8 cellular contexts compared by ENCODE assay signal in the genomic region with DNA sequence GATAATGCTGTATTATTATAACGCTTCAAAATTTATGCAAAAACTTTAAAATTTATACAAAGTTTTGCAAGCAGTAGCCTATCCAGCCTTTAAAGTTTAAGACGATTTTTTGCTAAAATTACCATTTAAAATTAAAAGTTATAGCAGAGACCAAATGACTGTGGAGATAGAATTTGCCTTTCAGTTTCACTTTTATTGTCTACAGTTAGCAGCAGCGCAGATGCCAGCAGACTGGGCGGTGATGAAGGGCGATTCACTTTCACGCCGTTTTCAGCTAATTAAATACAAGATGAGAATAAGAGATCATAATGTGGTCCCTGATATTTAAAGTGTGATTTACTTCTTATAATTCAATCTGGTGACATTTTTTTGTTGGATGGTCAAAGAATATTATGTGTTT.
A peak's percentile ranks its signal among the peaks of the same experiment; 100 is the strongest.
DNase-seq lines count a peak whose midpoint lies in the region; ATAC-seq and TF ChIP-seq lines count a peak whose summit lies in the region.

No MANE protein-coding gene starts in this region.

- H3K27me3 ChIP-seq in skeletal muscle satellite cell (ENCODE audit: control insufficient read depth, insufficient read depth, low read length), result no peaks in the 10 kb centered on the region

- peak overlapping the region; percentile 75 for H3K4me3 ChIP-seq in skeletal muscle satellite cell (ENCODE audit: low read length)

- H3K4me1 ChIP-seq in skeletal muscle satellite cell (ENCODE audit: control insufficient read depth, insufficient read depth, low read length), result no peaks in the 10 kb centered on the region

- no peaks in the 10 kb centered on the region for H3K4me1 Mint-ChIP-seq in activated naive CD4-positive, alpha-beta T cell treated with anti-CD3 and anti-CD28 coated beads, Interleukin-2, amount 50 U/mL, for 24 hours
- H3K4me1 Mint-ChIP-seq in activated CD8-positive, alpha-beta T cell treated with anti-CD3 and anti-CD28 coated beads for 36 hours (ENCODE audit: low read depth), result no peaks in the 10 kb centered on the region

- no peak for DNase-seq in activated naive CD4-positive, alpha-beta T cell (lab: John Stamatoyannopoulos, UW)
- DNase-seq in activated CD8-positive, alpha-beta T cell treated with anti-CD3 and anti-CD28 coated beads for 36 hours, result peak; percentile 4
- DNase-seq in HUDEP-2 (lab: John Stamatoyannopoulos, UW; ENCODE audit: unreplicated experiment in 76 of 76) (no peak), COLO668 (lab: John Stamatoyannopoulos, UW; ENCODE audit: unreplicated experiment) (no peak)

- H3K9me3 Mint-ChIP-seq in activated naive CD4-positive, alpha-beta T cell treated with anti-CD3 and anti-CD28 coated beads, Interleukin-2, amount 50 U/mL, for 24 hours, result peaks cover 7% of the 10 kb centered on the region
- H3K9me3 Mint-ChIP-seq in activated CD8-positive, alpha-beta T cell treated with anti-CD3 and anti-CD28 coated beads for 36 hours, result peaks cover 3% of the 10 kb centered on the region

- H3K9ac ChIP-seq in skeletal muscle satellite cell (ENCODE audit: low read depth, low read length), result peak overlapping the region; percentile 77

- ATAC-seq in HG03139 (IDR thresholded peaks at IDR 0.05; ENCODE audit: unreplicated experiment) (peak; percentile 93), HG03439 (IDR thresholded peaks at IDR 0.05; ENCODE audit: unreplicated experiment) (no peak)
- ATAC-seq in activated CD8-positive, alpha-beta T cell treated with anti-CD3 and anti-CD28 coated beads for 36 hours, result peak; percentile 58

- POLR2A ChIA-PET in activated CD8-positive, alpha-beta T cell treated with anti-CD3 and anti-CD28 coated beads for 36 hours (lab: Charles Lee), result no interaction called here

- no peak for TF ChIP-seq CTCF in activated CD8-positive, alpha-beta T cell treated with anti-CD3 and anti-CD28 coated beads for 36 hours (IDR thresholded peaks at IDR 0.05)

- H3K36me3 Mint-ChIP-seq in activated naive CD4-positive, alpha-beta T cell treated with anti-CD3 and anti-CD28 coated beads, Interleukin-2, amount 50 U/mL, for 24 hours, result no peaks in the 10 kb centered on the region
- H3K36me3 Mint-ChIP-seq in activated CD8-positive, alpha-beta T cell treated with anti-CD3 and anti-CD28 coated beads for 36 hours (ENCODE audit: low read depth), result no peaks in the 10 kb centered on the region

- H3K4me3 Mint-ChIP-seq in activated naive CD4-positive, alpha-beta T cell treated with anti-CD3 and anti-CD28 coated beads, Interleukin-2, amount 50 U/mL, for 24 hours, result peak overlapping the region; percentile 26
- peak overlapping the region; percentile 41 for H3K4me3 Mint-ChIP-seq in activated CD8-positive, alpha-beta T cell treated with anti-CD3 and anti-CD28 coated beads for 36 hours

- H3K27ac Mint-ChIP-seq in activated naive CD4-positive, alpha-beta T cell treated with anti-CD3 and anti-CD28 coated beads, Interleukin-2, amount 50 U/mL, for 24 hours, result no peak overlapping the region
- no peak overlapping the region for H3K27ac Mint-ChIP-seq in activated CD8-positive, alpha-beta T cell treated with anti-CD3 and anti-CD28 coated beads for 36 hours

- H3K27me3 Mint-ChIP-seq in activated naive CD4-positive, alpha-beta T cell treated with anti-CD3 and anti-CD28 coated beads, Interleukin-2, amount 50 U/mL, for 24 hours, result no peaks in the 10 kb centered on the region
- H3K27me3 Mint-ChIP-seq in activated CD8-positive, alpha-beta T cell treated with anti-CD3 and anti-CD28 coated beads for 36 hours, result no peaks in the 10 kb centered on the region

- CTCF ChIA-PET in activated CD8-positive, alpha-beta T cell treated with anti-CD3 and anti-CD28 coated beads for 36 hours (lab: Charles Lee), result no interaction called here

- no peaks in the 10 kb centered on the region for H3K36me3 ChIP-seq in skeletal muscle satellite cell (ENCODE audit: insufficient read depth, low read length)

- no peaks in the 10 kb centered on the region for H3K9me3 ChIP-seq in skeletal muscle satellite cell (replicated peaks; ENCODE audit: low read length)

- intact Hi-C loops in activated CD8-positive, alpha-beta T cell treated with anti-CD3 and anti-CD28 coated beads for 36 hours (cut with micrococcal nuclease), result no loop called here

- H3K4me2 ChIP-seq in skeletal muscle satellite cell (ENCODE audit: low read length), result peak overlapping the region; percentile 82
